In the genomic region with DNA sequence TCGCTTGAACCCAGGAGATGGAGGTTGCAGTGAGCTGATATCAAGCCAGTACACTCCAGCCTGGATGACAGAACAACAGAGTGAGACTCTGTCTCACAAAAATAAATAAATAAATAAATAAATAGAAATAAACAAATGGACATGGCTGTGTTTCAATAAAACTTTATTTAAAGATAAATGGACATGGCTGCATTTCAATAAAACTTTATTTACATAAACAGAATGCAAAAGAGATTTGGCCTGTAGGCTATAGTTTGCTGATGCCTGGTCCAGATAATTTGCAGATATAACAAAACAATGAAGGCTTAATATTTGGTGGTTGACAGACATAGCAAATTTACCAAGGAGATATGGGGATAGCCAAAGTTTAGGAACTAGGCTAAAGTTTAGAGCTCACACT, we compare ENCODE assay signal across 33 cellular contexts.
"Had no signal": no experiment of that assay in that cellular context is flagged by ENCODE, and none has a peak within 500 bp of the region (broad histone marks: within the 10 kb centered on the region; RNA-seq: fewer than 3 reads in every experiment).

No MANE protein-coding gene starts in this region.

- H3K4me3 ChIP-seq: adrenal gland, ascending aorta, body of pancreas, breast epithelium, cardiac muscle cell had no signal

- ATAC-seq: activated naive CD4-positive, alpha-beta T cell treated with anti-CD3 and anti-CD28 coated beads, Interleukin-2, amount 50 U/mL, for 72 hours; activated naive CD8-positive, alpha-beta T cell treated with anti-CD3 and anti-CD28 coated beads, Interleukin-2, amount 50 U/mL, for 24 hours; activated T-cell treated with anti-CD3 and anti-CD28 coated beads, Interleukin-2, amount 50 U/mL, for 4 hours; activated T-cell treated with anti-CD3 and anti-CD28 coated beads, Interleukin-2, amount 50 U/mL, for 72 hours; activated T-helper 17 cell treated with anti-CD3 and anti-CD28 coated beads, Interleukin-2, amount 50 U/mL, for 72 hours; body of pancreas had no signal

- H3K9me3 ChIP-seq: adrenal gland, ascending aorta, body of pancreas, breast epithelium had no signal

- H3K36me3 ChIP-seq: adrenal gland, ascending aorta, brain microvascular endothelial cell, breast epithelium, cardiac muscle cell had no signal

- H3K27me3 ChIP-seq: ascending aorta, body of pancreas, brain microvascular endothelial cell had no signal

- H3K27ac ChIP-seq: adrenal gland, ascending aorta, body of pancreas, brain microvascular endothelial cell, breast epithelium, cardiac muscle cell had no signal

- H3K4me1 ChIP-seq: adrenal gland, ascending aorta, body of pancreas, breast epithelium had no signal

- FAIRE-seq: astrocyte, bronchial epithelial cell, colon had no signal

- DNase-seq: activated effector memory CD4-positive, alpha-beta T cell treated with anti-CD3 and anti-CD28 coated beads, Interleukin-2, amount 50 U/mL, for 16 hours; activated effector memory CD4-positive, alpha-beta T cell treated with Interleukin-2 at 50 U/mL for 16 hours; activated gamma-delta T cell; activated gamma-delta T cell treated with Interleukin-2 at 50 U/mL for 16 hours; activated naive CD4-positive, alpha-beta T cell; activated naive CD4-positive, alpha-beta T cell treated with anti-CD3 and anti-CD28 coated beads for 36 hours; activated naive CD4-positive, alpha-beta T cell treated with anti-CD3 and anti-CD28 coated beads, Interleukin-2, amount 10 ng/mL, durations not matched to agents 7 days and 5 days; activated naive CD4-positive, alpha-beta T cell treated with anti-CD3 and anti-CD28 coated beads, Interleukin-2, amount 50 U/mL, for 16 hours; activated naive CD4-positive, alpha-beta T cell treated with Interleukin-2 at 50 U/mL for 16 hours; activated naive CD8-positive, alpha-beta T cell treated with anti-CD3 and anti-CD28 coated beads for 36 hours; activated naive CD8-positive, alpha-beta T cell treated with anti-CD3 and anti-CD28 coated beads, Interleukin-2, amount 10 ng/mL, durations not matched to agents 7 days and 5 days; activated naive CD8-positive, alpha-beta T cell treated with anti-CD3 and anti-CD28 coated beads, Interleukin-2, amount 50 U/mL, for 24 hours; activated T-cell treated with anti-CD3 and anti-CD28 coated beads, Interleukin-2, amount 50 U/mL, for 24 hours; activated T-cell treated with anti-CD3 and anti-CD28 coated beads, Interleukin-2, amount 50 U/mL, for 4 hours; activated T-cell treated with anti-CD3 and anti-CD28 coated beads, Interleukin-2, amount 50 U/mL, for 48 hours; activated T-cell treated with anti-CD3 and anti-CD28 coated beads, Interleukin-2, amount 50 U/mL, for 72 hours; adrenal gland; amniotic stem cell; amygdala; anterior cingulate cortex; aorta; body of pancreas; brain microvascular endothelial cell; caudate nucleus; cerebellar nuclear complex had no signal
